ENCODE assay signal across 20 cellular contexts in genomic region chr17:79233916-79234551, GRCh38.
A peak's percentile ranks its signal among the peaks of the same experiment; 100 is the strongest.
DNase-seq lines count a peak whose midpoint lies in the region; ATAC-seq and TF ChIP-seq lines count a peak whose summit lies in the region.
"Had no signal": no experiment of that assay in that cellular context is flagged by ENCODE, and none has a peak within 500 bp of the region (broad histone marks: within the 10 kb centered on the region; RNA-seq: fewer than 3 reads in every experiment).

No MANE protein-coding gene starts in this region.

- no peaks in the 10 kb centered on the region for H3K9me3 ChIP-seq in osteoblast (ENCODE audit: low read depth, low read length)
- H3K9me3 ChIP-seq: BLaER1, Caco-2 had no signal

- POLR2A ChIA-PET in WTC11 (lab: Charles Lee) = no interaction called here

- peak; percentile 43 for ATAC-seq in WTC11
- ATAC-seq: CD8-positive, alpha-beta T cell; HCT116 had no signal

- H3K36me3 Mint-ChIP-seq in WTC11 = no peaks in the 10 kb centered on the region
- no peaks in the 10 kb centered on the region for H3K36me3 Mint-ChIP-seq in neural crest cell (ENCODE audit: low read depth)
- H3K36me3 Mint-ChIP-seq: CD4-positive, CD25-positive, alpha-beta regulatory T cell; CD8-positive, alpha-beta T cell had no signal

- H3K4me1 Mint-ChIP-seq in WTC11 = 0 out of 2 replicates have a peak, but pooled peaks cover 2% of the 10 kb centered on the region
- no peaks in the 10 kb centered on the region for H3K4me1 Mint-ChIP-seq in neural crest cell
- H3K4me1 Mint-ChIP-seq: B cell; CD4-positive, CD25-positive, alpha-beta regulatory T cell had no signal

- no peak overlapping the region for H3K4me3 ChIP-seq in osteoblast (ENCODE audit: insufficient read depth, low read length)
- H3K4me3 ChIP-seq: BLaER1, GM23248 had no signal

- H3K27ac Mint-ChIP-seq in WTC11 = no peak overlapping the region
- H3K27ac Mint-ChIP-seq in neural crest cell (ENCODE audit: unreplicated experiment) = peak overlapping the region; percentile 43
- H3K27ac Mint-ChIP-seq: B cell; CD4-positive, CD25-positive, alpha-beta regulatory T cell; CD8-positive, alpha-beta T cell had no signal

- in situ Hi-C loops in G401 (cut with HindIII; ENCODE audit: low sequenced_read_pairs) (no loop called here), GM13976 (cut with MboI; ENCODE audit: low sequenced_read_pairs, unreplicated experiment) (no loop called here)

- no peaks in the 10 kb centered on the region for H3K79me2 ChIP-seq in osteoblast (ENCODE audit: insufficient read depth, low read length)

- no peak overlapping the region for H2AFZ ChIP-seq in osteoblast (ENCODE audit: low read length)
- H2AFZ ChIP-seq: GM23248 had no signal

- H3K27me3 ChIP-seq in osteoblast (ENCODE audit: insufficient read depth, low read length) = no peaks in the 10 kb centered on the region
- H3K27me3 ChIP-seq: BLaER1 had no signal

- CTCF ChIA-PET in WTC11 (lab: Charles Lee) = no interaction called here

- no peaks in the 10 kb centered on the region for H3K36me3 ChIP-seq in osteoblast (ENCODE audit: insufficient read depth, low read length)
- H3K36me3 ChIP-seq: BLaER1 had no signal

- TF ChIP-seq CTCF in WTC11 (IDR thresholded peaks at IDR 0.05) (no peak), neural crest cell (conservative IDR thresholded peaks at IDR 0.05) (no peak), osteoblast (IDR thresholded peaks at IDR 0.05; ENCODE audit: extremely low read depth, low read depth, low read length) (no peak), GM13976 (IDR thresholded peaks at IDR 0.05; ENCODE audit: borderline replicate concordance, control extremely low read depth, extremely low read depth, insufficient read depth, missing control alignments) (no peak)

- H4K20me1 ChIP-seq in osteoblast (ENCODE audit: insufficient read depth, low read length) = no peaks in the 10 kb centered on the region
- H4K20me1 ChIP-seq: BLaER1 had no signal

- H3K4me2 ChIP-seq in osteoblast (ENCODE audit: insufficient read depth, low read length) = no peak overlapping the region
- H3K4me2 ChIP-seq: BLaER1 had no signal

- H3K9me3 Mint-ChIP-seq in WTC11 (no peaks in the 10 kb centered on the region), neural crest cell (no peaks in the 10 kb centered on the region)
- H3K9me3 Mint-ChIP-seq: CD4-positive, CD25-positive, alpha-beta regulatory T cell; CD8-positive, alpha-beta T cell; H9 had no signal

- H3K27me3 Mint-ChIP-seq in WTC11 (ENCODE audit: low read depth) = no peaks in the 10 kb centered on the region; the same call in 1 of the 2 replicates
- H3K27me3 Mint-ChIP-seq in neural crest cell (ENCODE audit: low read depth) = peaks cover 2% of the 10 kb centered on the region
- H3K27me3 Mint-ChIP-seq: CD4-positive, CD25-positive, alpha-beta regulatory T cell had no signal

- no peaks in the 10 kb centered on the region for H3K4me1 ChIP-seq in osteoblast (ENCODE audit: insufficient read depth, low read length)
- H3K4me1 ChIP-seq: Caco-2 had no signal

- H3K4me3 Mint-ChIP-seq in WTC11 (no peak overlapping the region), neural crest cell (no peak overlapping the region)
- H3K4me3 Mint-ChIP-seq: B cell; CD4-positive, CD25-positive, alpha-beta regulatory T cell; CD8-positive, alpha-beta T cell; H9 had no signal

- H3K27ac ChIP-seq in osteoblast (ENCODE audit: low read depth, low read length) = no peak overlapping the region
- H3K27ac ChIP-seq: 22Rv1, BLaER1, C4-2B, GM23248 had no signal

- DNase-seq in G401 (ENCODE audit: low spot score) (peak; percentile 66), WTC11 (ENCODE audit: low spot score) (no peak), neural crest cell (ENCODE audit: low read depth, low spot score) (no peak), osteoblast (ENCODE audit: insufficient read length, low spot score, missing footprints) (peak; percentile 30), DMS53 treated with DMSO at 0.1 percent for 48 hours (lab: John Stamatoyannopoulos, UW; ENCODE audit: unreplicated experiment) (no peak), DMS79 treated with DMSO at 0.1 percent for 48 hours (lab: John Stamatoyannopoulos, UW) (no peak), GM13976 (ENCODE audit: low spot score) (no peak)
- no peak for DNase-seq in NK-92 treated with Interleukin-12 subunit alpha and Interleukin-12 subunit beta, amount 100 ng/mL, for 24 hours (lab: John Stamatoyannopoulos, UW)
- DNase-seq: Caco-2; CD4-positive, CD25-positive, alpha-beta regulatory T cell; CD8-positive, alpha-beta T cell; DMS153; DMS79; GM23248; H9 had no signal

TF ChIP-seq in WTC11, 78 proteins besides CTCF, POLR2A, EP300 and RAD21:
- TF ChIP-seq E2F1 (CRISPR knock-in tag; IDR thresholded peaks at IDR 0.05) (no peak), ETV6 (CRISPR knock-in tag; IDR thresholded peaks at IDR 0.05) (no peak), ZNF317 (CRISPR knock-in tag; IDR thresholded peaks at IDR 0.05; ENCODE audit: borderline replicate concordance, low read depth) (no peak), HMGA2 (CRISPR knock-in tag; IDR thresholded peaks at IDR 0.05) (no peak), ERG (CRISPR knock-in tag; IDR thresholded peaks at IDR 0.05) (no peak), SMAD3 (CRISPR knock-in tag; IDR thresholded peaks at IDR 0.05; ENCODE audit: borderline replicate concordance) (no peak), JAZF1 (CRISPR knock-in tag; IDR thresholded peaks at IDR 0.05) (no peak), ZNF232 (CRISPR knock-in tag; IDR thresholded peaks at IDR 0.05) (no peak), ESRRA (CRISPR knock-in tag; IDR thresholded peaks at IDR 0.05; ENCODE audit: borderline replicate concordance) (no peak)
- TF ChIP-seq, protein P1, sequence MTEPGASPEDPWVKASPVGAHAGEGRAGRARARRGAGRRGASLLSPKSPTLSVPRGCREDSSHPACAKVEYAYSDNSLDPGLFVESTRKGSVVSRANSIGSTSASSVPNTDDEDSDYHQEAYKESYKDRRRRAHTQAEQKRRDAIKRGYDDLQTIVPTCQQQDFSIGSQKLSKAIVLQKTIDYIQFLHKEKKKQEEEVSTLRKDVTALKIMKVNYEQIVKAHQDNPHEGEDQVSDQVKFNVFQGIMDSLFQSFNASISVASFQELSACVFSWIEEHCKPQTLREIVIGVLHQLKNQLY (CRISPR knock-in tag; IDR thresholded peaks at IDR 0.05) = no peak
- TF ChIP-seq, protein P2, sequence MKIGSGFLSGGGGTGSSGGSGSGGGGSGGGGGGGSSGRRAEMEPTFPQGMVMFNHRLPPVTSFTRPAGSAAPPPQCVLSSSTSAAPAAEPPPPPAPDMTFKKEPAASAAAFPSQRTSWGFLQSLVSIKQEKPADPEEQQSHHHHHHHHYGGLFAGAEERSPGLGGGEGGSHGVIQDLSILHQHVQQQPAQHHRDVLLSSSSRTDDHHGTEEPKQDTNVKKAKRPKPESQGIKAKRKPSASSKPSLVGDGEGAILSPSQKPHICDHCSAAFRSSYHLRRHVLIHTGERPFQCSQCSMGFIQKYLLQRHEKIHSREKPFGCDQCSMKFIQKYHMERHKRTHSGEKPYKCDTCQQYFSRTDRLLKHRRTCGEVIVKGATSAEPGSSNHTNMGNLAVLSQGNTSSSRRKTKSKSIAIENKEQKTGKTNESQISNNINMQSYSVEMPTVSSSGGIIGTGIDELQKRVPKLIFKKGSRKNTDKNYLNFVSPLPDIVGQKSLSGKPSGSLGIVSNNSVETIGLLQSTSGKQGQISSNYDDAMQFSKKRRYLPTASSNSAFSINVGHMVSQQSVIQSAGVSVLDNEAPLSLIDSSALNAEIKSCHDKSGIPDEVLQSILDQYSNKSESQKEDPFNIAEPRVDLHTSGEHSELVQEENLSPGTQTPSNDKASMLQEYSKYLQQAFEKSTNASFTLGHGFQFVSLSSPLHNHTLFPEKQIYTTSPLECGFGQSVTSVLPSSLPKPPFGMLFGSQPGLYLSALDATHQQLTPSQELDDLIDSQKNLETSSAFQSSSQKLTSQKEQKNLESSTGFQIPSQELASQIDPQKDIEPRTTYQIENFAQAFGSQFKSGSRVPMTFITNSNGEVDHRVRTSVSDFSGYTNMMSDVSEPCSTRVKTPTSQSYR (CRISPR knock-in tag; IDR thresholded peaks at IDR 0.05) = no peak

Comparison
In these comparisons a context has a peak if more than half of its experiments do, and no peak if none do; other contexts are left out.
1. DNase-seq: peak in G401 (single experiment) and osteoblast (single experiment); none in WTC11 (single experiment), neural crest cell (single experiment), DMS53 treated with DMSO at 0.1 percent for 48 hours (single experiment), DMS79 treated with DMSO at 0.1 percent for 48 hours (single experiment), GM13976 (single experiment) and NK-92 treated with Interleukin-12 subunit alpha and Interleukin-12 subunit beta, amount 100 ng/mL, for 24 hours (single experiment).